2 cellular contexts compared by ENCODE assay signal in the genomic region with DNA sequence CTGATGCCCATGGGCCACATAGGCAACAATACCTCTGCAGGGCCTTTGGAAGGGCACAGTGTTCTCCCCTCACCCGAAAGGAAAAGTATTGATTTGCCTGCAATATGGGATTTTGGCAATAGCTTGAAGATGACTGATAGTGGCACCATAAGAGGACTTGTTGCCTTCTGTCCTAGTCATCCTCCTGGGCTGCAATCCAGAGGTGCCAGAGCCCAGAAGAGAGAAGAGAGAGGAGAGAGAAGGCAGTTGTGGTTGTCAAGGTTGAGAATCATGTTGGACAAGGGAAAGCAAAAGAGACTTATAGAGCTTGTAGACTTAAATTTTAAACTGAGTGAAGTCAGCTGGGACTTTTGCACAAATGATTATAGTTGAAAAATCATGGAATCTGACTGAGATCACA.
TF ChIP-seq lines count a peak whose summit lies in the region.

No MANE protein-coding gene starts in this region.

TF ChIP-seq in IMR-90, 13 proteins besides CTCF, POLR2A, EP300 and RAD21:
- TF ChIP-seq CHD1 (IDR thresholded peaks at IDR 0.05; ENCODE audit: low read depth, low read length) (no peak), RFX5 (IDR thresholded peaks at IDR 0.05; ENCODE audit: low read depth, low read length) (no peak), MXI1 (IDR thresholded peaks at IDR 0.05; ENCODE audit: borderline replicate concordance, low read depth, low read length) (no peak), RCOR1 (IDR thresholded peaks at IDR 0.05; ENCODE audit: insufficient replicate concordance, low read length) (no peak), FOS (IDR thresholded peaks at IDR 0.05; ENCODE audit: low read depth, low read length) (no peak), MAFK (IDR thresholded peaks at IDR 0.05; ENCODE audit: low read depth, low read length) (no peak), NFE2L2 (IDR thresholded peaks at IDR 0.05; ENCODE audit: low read depth, low read length) (no peak), BHLHE40 (IDR thresholded peaks at IDR 0.05; ENCODE audit: low read depth, low read length) (no peak), CEBPB (IDR thresholded peaks at IDR 0.05; ENCODE audit: low read depth, low read length) (no peak), MAZ (IDR thresholded peaks at IDR 0.05; ENCODE audit: borderline replicate concordance, low read depth, low read length) (no peak), SMC3 (IDR thresholded peaks at IDR 0.05; ENCODE audit: low read depth, low read length) (no peak)
- TF ChIP-seq, protein P1, sequence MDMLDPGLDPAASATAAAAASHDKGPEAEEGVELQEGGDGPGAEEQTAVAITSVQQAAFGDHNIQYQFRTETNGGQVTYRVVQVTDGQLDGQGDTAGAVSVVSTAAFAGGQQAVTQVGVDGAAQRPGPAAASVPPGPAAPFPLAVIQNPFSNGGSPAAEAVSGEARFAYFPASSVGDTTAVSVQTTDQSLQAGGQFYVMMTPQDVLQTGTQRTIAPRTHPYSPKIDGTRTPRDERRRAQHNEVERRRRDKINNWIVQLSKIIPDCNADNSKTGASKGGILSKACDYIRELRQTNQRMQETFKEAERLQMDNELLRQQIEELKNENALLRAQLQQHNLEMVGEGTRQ (IDR thresholded peaks at IDR 0.05; ENCODE audit: low read depth, low read length) = no peak
- TF ChIP-seq, protein P2, sequence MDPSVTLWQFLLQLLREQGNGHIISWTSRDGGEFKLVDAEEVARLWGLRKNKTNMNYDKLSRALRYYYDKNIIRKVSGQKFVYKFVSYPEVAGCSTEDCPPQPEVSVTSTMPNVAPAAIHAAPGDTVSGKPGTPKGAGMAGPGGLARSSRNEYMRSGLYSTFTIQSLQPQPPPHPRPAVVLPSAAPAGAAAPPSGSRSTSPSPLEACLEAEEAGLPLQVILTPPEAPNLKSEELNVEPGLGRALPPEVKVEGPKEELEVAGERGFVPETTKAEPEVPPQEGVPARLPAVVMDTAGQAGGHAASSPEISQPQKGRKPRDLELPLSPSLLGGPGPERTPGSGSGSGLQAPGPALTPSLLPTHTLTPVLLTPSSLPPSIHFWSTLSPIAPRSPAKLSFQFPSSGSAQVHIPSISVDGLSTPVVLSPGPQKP (IDR thresholded peaks at IDR 0.05; ENCODE audit: borderline replicate concordance, low read depth, low read length) = no peak

TF ChIP-seq in H1, 55 proteins besides CTCF, POLR2A, EP300 and RAD21:
- TF ChIP-seq GTF2F1 (IDR thresholded peaks at IDR 0.05; ENCODE audit: borderline replicate concordance, low read depth, low read length) (no peak), TCF12 (IDR thresholded peaks at IDR 0.05; ENCODE audit: low read depth, low read length) (no peak), SIN3A (conservative IDR thresholded peaks at IDR 0.05 in 1 of 2, IDR thresholded peaks at IDR 0.05 in 1 of 2; ENCODE audit: low read depth in 1 of 2, low read length in 2 of 2) (no peak), E2F6 (IDR thresholded peaks at IDR 0.05) (no peak), PHF8 (conservative IDR thresholded peaks at IDR 0.05; ENCODE audit: low read depth, low read length) (no peak), SP1 (IDR thresholded peaks at IDR 0.05; ENCODE audit: low read depth, low read length) (no peak), CREB1 (IDR thresholded peaks at IDR 0.05) (no peak), BRCA1 (IDR thresholded peaks at IDR 0.05; ENCODE audit: low read depth, low read length) (no peak), SAP30 (IDR thresholded peaks at IDR 0.05; ENCODE audit: insufficient read depth, insufficient replicate concordance, low read length) (no peak), EZH2 (IDR thresholded peaks at IDR 0.05; ENCODE audit: low read depth, low read length, severe bottlenecking) (no peak), CTBP2 (IDR thresholded peaks at IDR 0.05; ENCODE audit: borderline replicate concordance, insufficient read depth, insufficient read length, low read length) (no peak), POU5F1 (IDR thresholded peaks at IDR 0.05; ENCODE audit: low read depth, low read length) (no peak), CEBPB (IDR thresholded peaks at IDR 0.05; ENCODE audit: low read depth, low read length) (no peak), CBX5 (IDR thresholded peaks at IDR 0.05; ENCODE audit: low read depth, low read length) (no peak)
